In genomic region chr19:51690359-51691121, GRCh38 we compare ENCODE assay signal across 8 cellular contexts. TPM values are rescaled to one million over a fixed set of nuclear protein-coding genes. Genes with fewer than 3 reads are reported as not detected.
DNase-seq lines count a peak whose midpoint lies in the region; ATAC-seq and TF ChIP-seq lines count a peak whose summit lies in the region.

No MANE protein-coding gene starts in this region.

- POLR2A ChIA-PET in GM10248 (lab: Yijun Ruan, JAX), result interaction anchor here (0.5 to 0.6 kb wide), 2 partner anchors 15 to 1131 kb away, joined by 3 read pairs; partner anchors contain the start of gene ZNF28

- H4K5ac ChIP-seq in mesendoderm (ENCODE audit: low read length), result no peak overlapping the region

- peak overlapping the region; percentile 95 for H3K4ac ChIP-seq in mesendoderm (ENCODE audit: low read depth, low read length)

- H2BK120ac ChIP-seq in mesendoderm (ENCODE audit: low read depth, low read length), result peak overlapping the region; percentile 48

- H4K8ac ChIP-seq in mesendoderm (ENCODE audit: low read depth, low read length), result peak overlapping the region; percentile 0

- H3K79me2 ChIP-seq in mesendoderm (ENCODE audit: control insufficient read depth, insufficient read depth, low read length), result peaks cover 33% of the 10 kb centered on the region

- H3K9ac ChIP-seq in endodermal cell (ENCODE audit: extremely low read depth, low read length, poor library complexity, severe bottlenecking) (peak overlapping the region; percentile 91), mesendoderm (ENCODE audit: low read length) (peak overlapping the region; percentile 72)

- peak overlapping the region; percentile 83 for H3K4me3 Mint-ChIP-seq in endodermal cell

- peaks cover 8% of the 10 kb centered on the region for H3K9me3 Mint-ChIP-seq in endodermal cell

- H3K27ac Mint-ChIP-seq in endodermal cell, result peak overlapping the region; percentile 93

- peak; percentile 74 for DNase-seq in GM10248 (ENCODE audit: extremely low spot score)
- DNase-seq in NCI-H446 treated with DMSO at 0.1 percent for 48 hours (lab: John Stamatoyannopoulos, UW), result peak; percentile 35
- peak; percentile 71 for DNase-seq in activated CD8-positive, alpha-beta memory T cell treated with anti-CD3 and anti-CD28 coated beads, Interleukin-2, amount 50 U/mL, for 48 hours
- DNase-seq in endodermal cell, result peak; percentile 90
- peak; percentile 97 for DNase-seq in mesendoderm
- DNase-seq in stimulated activated CD8-positive, alpha-beta memory T cell treated with anti-CD3 and anti-CD28 coated beads, Interleukin-15, amount 100 ng/mL, for 48 hours (ENCODE audit: low read depth in 2 of 2), result peak; percentile 50 to 53

- H3K4me1 Mint-ChIP-seq in endodermal cell, result peaks cover 20% of the 10 kb centered on the region

- H3K4me2 ChIP-seq in mesendoderm (ENCODE audit: low read length), result peak overlapping the region; percentile 63

- H3K36me3 Mint-ChIP-seq in endodermal cell (ENCODE audit: low read depth), result peaks cover 25% of the 10 kb centered on the region

- no peak overlapping the region for H2BK15ac ChIP-seq in mesendoderm (replicated peaks; ENCODE audit: low read depth)

- H2BK5ac ChIP-seq in mesendoderm (ENCODE audit: low read length), result peak overlapping the region; percentile 79

- H3K27me3 ChIP-seq in endodermal cell (ENCODE audit: control insufficient read depth, insufficient read depth, low read length, poor library complexity, severe bottlenecking) (no peaks in the 10 kb centered on the region), mesendoderm (ENCODE audit: insufficient read depth, low read length, poor library complexity) (no peaks in the 10 kb centered on the region)

- CTCF ChIA-PET in GM10248 (lab: Yijun Ruan, JAX), result interaction anchor here (1.4 kb wide), 2 partner anchors 11 to 13 kb away, joined by 3 to 4 read pairs; no protein-coding TSS in a partner anchor

- H3K4me3 ChIP-seq in endodermal cell (ENCODE audit: low read length), result peak overlapping the region; percentile 90
- peak overlapping the region; percentile 75 for H3K4me3 ChIP-seq in mesendoderm (ENCODE audit: low read length)

- no peak for ATAC-seq in HG03520 (IDR thresholded peaks at IDR 0.05; ENCODE audit: unreplicated experiment)
- no peak for ATAC-seq in GM21390 (IDR thresholded peaks at IDR 0.05; ENCODE audit: unreplicated experiment)

- H3K27ac ChIP-seq in endodermal cell (ENCODE audit: low read depth, low read length) (peak overlapping the region; percentile 99), mesendoderm (ENCODE audit: low read depth, low read length) (peak overlapping the region; percentile 93)

- H3K56ac ChIP-seq in mesendoderm (ENCODE audit: low read length), result peak overlapping the region; percentile 93

- peaks cover 5% of the 10 kb centered on the region for H3K4me1 ChIP-seq in endodermal cell (ENCODE audit: control insufficient read depth, insufficient read depth, low read length)
- peaks cover 6% of the 10 kb centered on the region for H3K4me1 ChIP-seq in mesendoderm (ENCODE audit: control insufficient read depth, low read depth, low read length)

- no peak overlapping the region for H3K23ac ChIP-seq in mesendoderm (ENCODE audit: low read length)

- 0 to 2% methylated on average over 1 to 10 of the region's 25 CpGs for WGBS in endodermal cell (ENCODE audit: insufficient coverage in 1 of 2, insufficient read length in 1 of 2), 2 experiments
- no CpG with 5 or more reads among the region's 25 CpGs for WGBS in mesendoderm (ENCODE audit: extremely low coverage, insufficient coverage, low lambda C conversion rate)

- peaks cover 14% of the 10 kb centered on the region for H3K9me3 ChIP-seq in endodermal cell (ENCODE audit: control insufficient read depth, low read length)

- peaks cover 31% of the 10 kb centered on the region for H3K79me1 ChIP-seq in mesendoderm (ENCODE audit: low read length)

- no peak overlapping the region for H2AK5ac ChIP-seq in mesendoderm (ENCODE audit: low read length)

- H3K27me3 Mint-ChIP-seq in endodermal cell (ENCODE audit: insufficient read depth), result peaks cover 2% of the 10 kb centered on the region

- peak overlapping the region; percentile 92 for H3K18ac ChIP-seq in mesendoderm (ENCODE audit: low read length)

- H3K36me3 ChIP-seq in endodermal cell (ENCODE audit: control insufficient read depth, insufficient read depth, low read length) (peaks cover 29% of the 10 kb centered on the region), mesendoderm (ENCODE audit: control insufficient read depth, insufficient read depth, low read length) (peaks cover 2% of the 10 kb centered on the region)

- TF ChIP-seq CTCF in GM10248 (IDR thresholded peaks at IDR 0.05; ENCODE audit: control extremely low read depth, extremely low read depth, low read depth, missing control alignments), result no peak
- TF ChIP-seq CTCF in endodermal cell (conservative IDR thresholded peaks at IDR 0.05), result no peak

RNA-seq across cellular contexts. Expression of gene SPACA6, which starts 2.6 kb away (rescaled TPM):
- 10 to 100 TPM; 18.4 to 26.8 TPM for total RNA-seq in endodermal cell
- polyA plus RNA-seq in endodermal cell (2013, experiment 1 of 2), result 33.8 TPM
- 32.2 TPM for polyA plus RNA-seq in endodermal cell (2013, experiment 2 of 2)
- polyA plus RNA-seq in mesendoderm (2013, experiment 1 of 2), result 2.2 TPM
- 1.7 TPM for polyA plus RNA-seq in mesendoderm (2013, experiment 2 of 2)

RNA-seq across cellular contexts. Expression of gene HAS1, which starts 33.3 kb away (rescaled TPM):
- under 1 TPM in 1 of 2 donors, not detected in 1; 0.22 TPM for total RNA-seq in endodermal cell
- 0.78 TPM for polyA plus RNA-seq in endodermal cell (2013, experiment 1 of 2)
- 1.0 TPM for polyA plus RNA-seq in endodermal cell (2013, experiment 2 of 2)
- polyA plus RNA-seq in mesendoderm (2013, experiment 1 of 2), result 0.10 TPM
- 0.10 TPM for polyA plus RNA-seq in mesendoderm (2013, experiment 2 of 2)

RNA-seq across cellular contexts. Expression of gene SIGLEC14, which starts 43.9 kb away (rescaled TPM):
- not detected for total RNA-seq in endodermal cell
- polyA plus RNA-seq in endodermal cell (2013, experiment 1 of 2), result not detected
- polyA plus RNA-seq in endodermal cell (2013, experiment 2 of 2), result 0.12 TPM
- polyA plus RNA-seq in mesendoderm (2013, experiment 1 of 2), result 0.01 TPM
- 0.03 TPM for polyA plus RNA-seq in mesendoderm (2013, experiment 2 of 2)

Comparison
In these comparisons a context has a peak if more than half of its experiments do, and no peak if none do; other contexts are left out.
1. DNase-seq: peak in every context shown above with its lines; median percentile 97 in mesendoderm; 90 in endodermal cell; 74 in GM10248; 71 in activated CD8-positive, alpha-beta memory T cell treated with anti-CD3 and anti-CD28 coated beads, Interleukin-2, amount 50 U/mL, for 48 hours; 52 in stimulated activated CD8-positive, alpha-beta memory T cell treated with anti-CD3 and anti-CD28 coated beads, Interleukin-15, amount 100 ng/mL, for 48 hours; 35 in NCI-H446 treated with DMSO at 0.1 percent for 48 hours.